In genomic region chr20:34302312-34302722, GRCh38 we compare ENCODE assay signal across 8 cellular contexts. TPM values are rescaled to one million over a fixed set of nuclear protein-coding genes. Genes with fewer than 3 reads are reported as not detected.
DNase-seq lines count a peak whose midpoint lies in the region; ATAC-seq and TF ChIP-seq lines count a peak whose summit lies in the region.

No MANE protein-coding gene starts in this region.

- intact Hi-C loops in PC-9 (cut with micrococcal nuclease; ENCODE audit: unreplicated experiment) (loop anchor here (2.0 to 10.0 kb wide), 4 partner anchors 224 to 462 kb away; partner anchors contain the start of genes PIGU and TP53INP2), ovary (cut with DNase I) (no loop called here)

- TF ChIP-seq CTCF in PC-9 (conservative IDR thresholded peaks at IDR 0.05), result peak; percentile 35; the same call in 1 of the 2 replicates
- TF ChIP-seq CTCF in ovary (IDR thresholded peaks at IDR 0.05), result peak in 1 of 3 donors; percentile 25

- no peak for TF ChIP-seq EP300 in ovary (IDR thresholded peaks at IDR 0.05)

- peaks cover 49% of the 10 kb centered on the region for H3K79me2 ChIP-seq in PC-9 (ENCODE audit: low read depth)

- BruUV-seq in PC-9 (replicated peaks; lab: Mats Ljungman, UMichigan), result no TSS peak

- H3F3A ChIP-seq in PC-9 (ENCODE audit: insufficient read depth, low read depth), result peaks cover 16% of the 10 kb centered on the region

- no peak for ATAC-seq in HG03095 (IDR thresholded peaks at IDR 0.05; ENCODE audit: unreplicated experiment)
- ATAC-seq in activated CD4-positive, CD25-positive, alpha-beta regulatory T cell treated with anti-CD3 and anti-CD28 coated beads, Interleukin-2, amount 50 U/mL, for 24 hours, result no peak

- H3K4me1 ChIP-seq in PC-9 (replicated peaks; ENCODE audit: insufficient read depth), result peaks cover 20% of the 10 kb centered on the region
- H3K4me1 ChIP-seq in ovary (ENCODE audit: insufficient read depth), result peaks cover 6% of the 10 kb centered on the region

- H3K36me3 ChIP-seq in PC-9 (ENCODE audit: low read depth), result no peaks in the 10 kb centered on the region
- H3K36me3 ChIP-seq in ovary, result no peaks in the 10 kb centered on the region

- WGBS in ovary, 3 donors, result 22 to 29% (median 28%) methylated on average over 9 of the region's 9 CpGs

- H4K20me1 ChIP-seq in PC-9 (ENCODE audit: insufficient read depth), result peaks cover 31% of the 10 kb centered on the region

- no peaks in the 10 kb centered on the region for H3K9me2 ChIP-seq in PC-9 (ENCODE audit: insufficient read depth)

- peak overlapping the region; percentile 75 for H2AFZ ChIP-seq in PC-9

- POLR2A ChIA-PET in PC-9 (lab: Charles Lee; ENCODE audit: unreplicated experiment), result no interaction called here

- H3K9me3 ChIP-seq in PC-9 (ENCODE audit: insufficient read depth, low read depth) (no peaks in the 10 kb centered on the region), ovary (no peaks in the 10 kb centered on the region)

- H3K4me3 ChIP-seq in GM08714 (ENCODE audit: low read length) (peak overlapping the region; percentile 95), PC-9 (peak overlapping the region; percentile 99), ovary (peak overlapping the region; percentile 88)

- DNase-seq in PC-9, result peak in 1 of 2 experiments; percentile 47
- no peak for DNase-seq in epithelial cell of prostate (ENCODE audit: low read depth, low spot score)
- DNase-seq in ovary, result no peak
- no peak for DNase-seq in D341Med (ENCODE audit: low spot score)
- no peak for DNase-seq in NCI-H2171 (lab: John Stamatoyannopoulos, UW)

- peak overlapping the region; percentile 81 for H3K27ac ChIP-seq in PC-9
- peak overlapping the region; percentile 85 for H3K27ac ChIP-seq in epithelial cell of prostate
- peak overlapping the region; percentile 35 to 90 for H3K27ac ChIP-seq in ovary

- no peak for TF ChIP-seq POLR2A in ovary (IDR thresholded peaks at IDR 0.05)

- peak overlapping the region; percentile 93 for H3K4me2 ChIP-seq in PC-9

- CTCF ChIA-PET in PC-9 (lab: Charles Lee), result interaction anchor here (0.6 to 1.2 kb wide), 3 partner anchors 99 to 570 kb away, joined by 3 to 14 read pairs (median 5); no protein-coding TSS in a partner anchor

- no peaks in the 10 kb centered on the region for H3K27me3 ChIP-seq in PC-9 (ENCODE audit: insufficient read depth, low read depth)
- H3K27me3 ChIP-seq in ovary, result no peaks in the 10 kb centered on the region

RNA-seq across cellular contexts. Expression of gene AHCY, which starts 0.8 kb away (rescaled TPM):
- total RNA-seq in PC-9 (2021) (247 and 273 TPM in 2 replicates), ovary (100 to 1,000 TPM; 109 to 190 (median 139) TPM)
- polyA plus RNA-seq in ovary, result 100 to 1,000 TPM in 1 of 2 donors, 10 to 100 TPM in 1; 97.7 to 141 TPM
